17 cellular contexts compared by ENCODE assay signal in genomic region chr2:73059106-73059505, GRCh38. TPM values are rescaled to one million over a fixed set of nuclear protein-coding genes. Genes with fewer than 3 reads are reported as not detected.
A peak's percentile ranks its signal among the peaks of the same experiment; 100 is the strongest.
DNase-seq lines count a peak whose midpoint lies in the region; ATAC-seq, FAIRE-seq and TF ChIP-seq lines count a peak whose summit lies in the region.
"Had no signal": no experiment of that assay in that cellular context is flagged by ENCODE, and none has a peak within 500 bp of the region (broad histone marks: within the 10 kb centered on the region; RNA-seq: fewer than 3 reads in every experiment).

No MANE protein-coding gene starts in this region.

- WGBS in HepG2 (ENCODE audit: low lambda C conversion rate): 94% methylated on average over 6 of the region's 6 CpGs
- 100% methylated on average over 1 to 2 of the region's 6 CpGs for WGBS in gastroesophageal sphincter (ENCODE audit: low coverage in 1 of 2), 2 donors

- FAIRE-seq in HepG2 (lab: Jason Lieb, UNC): no peak
- FAIRE-seq: H54, RCC 7860 had no signal

- peaks cover 7% of the 10 kb centered on the region for H3K27me3 Mint-ChIP-seq in GM23338 (ENCODE audit: insufficient read depth, low read depth, poor library complexity)
- H3K27me3 Mint-ChIP-seq: B cell had no signal

- H3K9me2 ChIP-seq in GM23338 (ENCODE audit: insufficient read depth): no peaks in the 10 kb centered on the region

- TF ChIP-seq POLR2A in HepG2 (IDR thresholded peaks at IDR 0.05; ENCODE audit: insufficient read depth in 1 of 2, low read depth in 2 of 2, low read length in 2 of 2) (no peak), gastroesophageal sphincter (IDR thresholded peaks at IDR 0.05) (no peak)

- TF ChIP-seq EP300 in HepG2 (IDR thresholded peaks at IDR 0.05; ENCODE audit: low read depth in 2 of 2, low read length in 2 of 2) (no peak), HepG2 (CRISPR knock-in tag; IDR thresholded peaks at IDR 0.05; ENCODE audit: borderline replicate concordance) (no peak), gastroesophageal sphincter (IDR thresholded peaks at IDR 0.05) (no peak)

- CTCF ChIA-PET in HepG2 (lab: Yijun Ruan, JAX; ENCODE audit: low intra/inter-chr PET ratio, low total read pairs): no interaction called here

- in situ Hi-C loops in HepG2 (cut with HindIII; ENCODE audit: extremely low pct_ligation_motif_present, low pct_unique_long_range_greater_than_20kb): no loop called here

- H3K27me3 ChIP-seq in GM23338 (ENCODE audit: insufficient read depth) (no peaks in the 10 kb centered on the region), HepG2 (ENCODE audit: control insufficient read depth in 1 of 2, insufficient read depth in 2 of 2, low read length in 2 of 2) (no peaks in the 10 kb centered on the region), gastroesophageal sphincter (no peaks in the 10 kb centered on the region)

- H3K4me3 Mint-ChIP-seq in GM23338: no peak overlapping the region
- H3K4me3 Mint-ChIP-seq: B cell had no signal

- H3F3A ChIP-seq in GM23338 (replicated peaks; ENCODE audit: low read depth): no peaks in the 10 kb centered on the region

- BruUV-seq in HepG2 (replicated peaks; lab: Mats Ljungman, UMichigan): no TSS peak

- peaks cover 40% of the 10 kb centered on the region for H3K36me3 Mint-ChIP-seq in GM23338 (ENCODE audit: low read depth)

- H3K4me1 Mint-ChIP-seq in GM23338: peaks cover 17% of the 10 kb centered on the region

- H2AFZ ChIP-seq in GM23338: no peak overlapping the region
- H2AFZ ChIP-seq in HepG2 (ENCODE audit: low read length): no peak overlapping the region

- no peak for TF ChIP-seq RAD21 in HepG2 (CRISPR knock-in tag; IDR thresholded peaks at IDR 0.05)

- H3K79me2 ChIP-seq in GM23338 (replicated peaks; ENCODE audit: insufficient read depth): peaks cover 55% of the 10 kb centered on the region
- peaks cover 42% of the 10 kb centered on the region for H3K79me2 ChIP-seq in HepG2 (ENCODE audit: insufficient read depth, low read length)

- H3K4me3 ChIP-seq in GM23338: no peak overlapping the region
- H3K4me3 ChIP-seq in coronary artery: no peak overlapping the region
- H3K4me3 ChIP-seq in HepG2 (replicated peaks in 1 of 3; ENCODE audit: insufficient read depth in 1 of 3, low read depth in 2 of 3, low read length in 3 of 3): no peak overlapping the region
- no peak overlapping the region for H3K4me3 ChIP-seq in gastroesophageal sphincter

- ATAC-seq in GM23338 (peak; percentile 33; the same call in 2 of the 3 replicates), HepG2 (no peak), GM18867 (IDR thresholded peaks at IDR 0.05; ENCODE audit: unreplicated experiment) (no peak), gastroesophageal sphincter (no peak)

- peaks cover 14% of the 10 kb centered on the region for H3K9me3 Mint-ChIP-seq in GM23338

- H3K4me2 ChIP-seq in GM23338: no peak overlapping the region
- no peak overlapping the region for H3K4me2 ChIP-seq in HepG2 (ENCODE audit: low read depth, low read length)

- TF ChIP-seq CTCF in GM23338 (conservative IDR thresholded peaks at IDR 0.05; ENCODE audit: low read depth in 2 of 2): no peak
- TF ChIP-seq CTCF in coronary artery (IDR thresholded peaks at IDR 0.05): no peak
- no peak for TF ChIP-seq CTCF in HepG2 (CRISPR knock-in tag; IDR thresholded peaks at IDR 0.05)
- TF ChIP-seq CTCF in gastroesophageal sphincter (IDR thresholded peaks at IDR 0.05): no peak

- H3K27ac Mint-ChIP-seq in GM23338: peak overlapping the region; percentile 50; the same call in 1 of the 2 replicates
- H3K27ac Mint-ChIP-seq: B cell had no signal

- H3K27ac ChIP-seq in GM23338 (ENCODE audit: low read depth) (no peak overlapping the region), coronary artery (no peak overlapping the region), HepG2 (ENCODE audit: extremely low read length, insufficient read depth, low read length) (no peak overlapping the region), gastroesophageal sphincter (no peak overlapping the region)

- no peaks in the 10 kb centered on the region for H3K9me3 ChIP-seq in HepG2 (ENCODE audit: low read length)
- peaks cover 0 to 16% (median 0%) of the 10 kb centered on the region in 3 donors for H3K9me3 ChIP-seq in gastroesophageal sphincter

- peaks cover 13% of the 10 kb centered on the region; the same call in 1 of the 2 replicates for H3K36me3 ChIP-seq in GM23338 (ENCODE audit: insufficient read depth)
- peaks cover 10 to 43% of the 10 kb centered on the region in 2 experiments for H3K36me3 ChIP-seq in HepG2 (replicated peaks in 1 of 2; ENCODE audit: control insufficient read depth in 1 of 2, insufficient read depth in 2 of 2, low read length in 2 of 2)
- peaks cover 2 to 41% of the 10 kb centered on the region in 2 donors for H3K36me3 ChIP-seq in gastroesophageal sphincter

- peaks cover 16% of the 10 kb centered on the region for H4K20me1 ChIP-seq in GM23338 (replicated peaks; ENCODE audit: insufficient read depth)
- H4K20me1 ChIP-seq in HepG2 (ENCODE audit: insufficient read depth, low read length): no peaks in the 10 kb centered on the region

- DNase-seq in GM23338 (ENCODE audit: low spot score) (no peak), coronary artery (ENCODE audit: low spot score) (peak; percentile 36), HepG2 (ENCODE audit: low spot score) (no peak), superior temporal gyrus (ENCODE audit: extremely low spot score) (peak; percentile 64), NCI-H510A treated with DMSO at 0.1 percent for 48 hours (lab: John Stamatoyannopoulos, UW) (no peak)
- DNase-seq: ACHN, IMR-90, NCI-H1417, NCI-H1930, NCI-H2171 treated with DMSO at 0.1 percent for 48 hours, NCI-H510A, SHP77 had no signal

- H3K9ac ChIP-seq in HepG2 (ENCODE audit: insufficient read depth, low read depth, low read length): no peak overlapping the region

- POLR2A ChIA-PET in HepG2 (lab: Yijun Ruan, JAX): interaction anchor here (1.3 kb wide), 1 partner anchor 12 kb away, joined by 3 read pairs; the partner anchor contains the start of gene SFXN5

- peaks cover 9% of the 10 kb centered on the region for H3K4me1 ChIP-seq in GM23338 (ENCODE audit: insufficient read depth)
- H3K4me1 ChIP-seq in HepG2 (ENCODE audit: insufficient read depth, low read length): peaks cover 5% of the 10 kb centered on the region
- peaks cover 0 to 6% (median 0%) of the 10 kb centered on the region in 3 donors for H3K4me1 ChIP-seq in gastroesophageal sphincter

- intact Hi-C loops in HepG2 (cut with micrococcal nuclease; ENCODE audit: unreplicated experiment): no loop called here

RNA-seq across cellular contexts. Expression of gene SFXN5, which starts 12.4 kb away (rescaled TPM):
- total RNA-seq in GM23338 (2014; rRNA removed; shearing (Covaris generic)): 25.8 and 26.3 TPM in 2 replicates
- polyA plus RNA-seq in GM23338 (2016; fragmentation: Nextera tagmentation; extraction: Ambion mirVana): 23.6 and 25.4 TPM in 2 replicates
- 22.2 and 34.9 TPM in 2 replicates for total RNA-seq in HepG2 (2016; rRNA removed; fragmentation: Illumina TruSeq; extraction: Trizol)
- 11.0 and 15.1 TPM in 2 replicates for total RNA-seq in HepG2 (2016; cell fraction: cytosol; rRNA removed; fragmentation: Illumina TruSeq; extraction: Trizol; ENCODE audit: low read depth)
- total RNA-seq in HepG2 (2016; cell fraction: insoluble cytoplasmic fraction; rRNA removed; fragmentation: Illumina TruSeq; extraction: Trizol): 21.1 and 36.4 TPM in 2 replicates
- 13.2 and 15.3 TPM in 2 replicates for total RNA-seq in HepG2 (2016; cell fraction: membrane; rRNA removed; fragmentation: Illumina TruSeq; extraction: Trizol)
- 42.2 and 47.8 TPM in 2 replicates for total RNA-seq in HepG2 (2016; cell fraction: nucleus; rRNA removed; fragmentation: Illumina TruSeq; extraction: Trizol)
- polyA plus RNA-seq in HepG2 (2011; rRNA removed): 37.4 and 42.8 TPM in 2 replicates
- polyA plus RNA-seq in HepG2 (2011; cell fraction: cytosol; rRNA removed): 13.2 and 17.2 TPM in 2 replicates
- 139 and 168 TPM in 2 replicates for polyA plus RNA-seq in HepG2 (2011; cell fraction: nucleus; rRNA removed)
- polyA plus RNA-seq in HepG2 (2012): 18.2 and 24.8 TPM in 2 replicates
- polyA plus RNA-seq in HepG2 (2016; cell fraction: cytosol; fragmentation: Illumina TruSeq; extraction: Trizol; ENCODE audit: low read depth): 6.1 and 6.5 TPM in 2 replicates
- 23.9 and 25.9 TPM in 2 replicates for polyA plus RNA-seq in HepG2 (2016; cell fraction: insoluble cytoplasmic fraction; fragmentation: Illumina TruSeq; extraction: Trizol; ENCODE audit: low read depth)
- 8.0 and 9.0 TPM in 2 replicates for polyA plus RNA-seq in HepG2 (2016; cell fraction: membrane; fragmentation: Illumina TruSeq; extraction: Trizol; ENCODE audit: low read depth)
- polyA plus RNA-seq in HepG2 (2016; cell fraction: nucleus; fragmentation: Illumina TruSeq; extraction: Trizol; ENCODE audit: insufficient read depth, low read depth): 68.3 and 69.6 TPM in 2 replicates
- 36.5 and 73.0 TPM in 2 replicates for polyA minus RNA-seq in HepG2 (2011; rRNA and poly(A)+ RNA removed; ENCODE audit: low replicate concordance)
- 12.6 and 13.0 TPM in 2 replicates for polyA minus RNA-seq in HepG2 (2011; cell fraction: cytosol; rRNA and poly(A)+ RNA removed)
- polyA minus RNA-seq in HepG2 (2011; cell fraction: nucleus; rRNA and poly(A)+ RNA removed): 49.6 and 54.8 TPM in 2 replicates
- 10 to 100 TPM in 1 of 4 donors, 1 to 10 TPM in 3; 5.7 to 11.8 (median 6.7) TPM for total RNA-seq in gastroesophageal sphincter

RNA-seq across cellular contexts. Expression of gene RAB11FIP5, which starts 53.6 kb away (rescaled TPM):
- 15.7 and 16.6 TPM in 2 replicates for total RNA-seq in GM23338 (2014; rRNA removed; shearing (Covaris generic))
- polyA plus RNA-seq in GM23338 (2016; fragmentation: Nextera tagmentation; extraction: Ambion mirVana) (4.3 and 4.4 TPM in 2 replicates), HepG2 (2011; rRNA removed) (21.9 and 22.9 TPM in 2 replicates)
- total RNA-seq in HepG2 (2016; rRNA removed; fragmentation: Illumina TruSeq; extraction: Trizol) (8.7 and 9.4 TPM in 2 replicates), gastroesophageal sphincter (10 to 100 TPM; 25.4 to 49.5 (median 29.4) TPM)
- total RNA-seq in HepG2 (2016; cell fraction: cytosol; rRNA removed; fragmentation: Illumina TruSeq; extraction: Trizol; ENCODE audit: low read depth): 3.7 and 4.2 TPM in 2 replicates
- total RNA-seq in HepG2 (2016; cell fraction: insoluble cytoplasmic fraction; rRNA removed; fragmentation: Illumina TruSeq; extraction: Trizol): 8.6 and 9.1 TPM in 2 replicates
- total RNA-seq in HepG2 (2016; cell fraction: membrane; rRNA removed; fragmentation: Illumina TruSeq; extraction: Trizol): 10.0 and 13.0 TPM in 2 replicates
- 6.7 and 7.5 TPM in 2 replicates for total RNA-seq in HepG2 (2016; cell fraction: nucleus; rRNA removed; fragmentation: Illumina TruSeq; extraction: Trizol)
- polyA plus RNA-seq in HepG2 (2011; cell fraction: cytosol; rRNA removed): 17.5 and 19.5 TPM in 2 replicates
- polyA plus RNA-seq in HepG2 (2011; cell fraction: nucleus; rRNA removed): 19.6 and 23.6 TPM in 2 replicates
- polyA plus RNA-seq in HepG2 (2012): 25.5 and 27.1 TPM in 2 replicates
- polyA plus RNA-seq in HepG2 (2016; cell fraction: cytosol; fragmentation: Illumina TruSeq; extraction: Trizol; ENCODE audit: low read depth): 2.1 TPM in 2 replicates
- polyA plus RNA-seq in HepG2 (2016; cell fraction: insoluble cytoplasmic fraction; fragmentation: Illumina TruSeq; extraction: Trizol; ENCODE audit: low read depth): 8.6 and 12.8 TPM in 2 replicates
- polyA plus RNA-seq in HepG2 (2016; cell fraction: membrane; fragmentation: Illumina TruSeq; extraction: Trizol; ENCODE audit: low read depth): 5.8 and 6.9 TPM in 2 replicates
- polyA plus RNA-seq in HepG2 (2016; cell fraction: nucleus; fragmentation: Illumina TruSeq; extraction: Trizol; ENCODE audit: insufficient read depth, low read depth): 10.7 and 10.8 TPM in 2 replicates
- polyA minus RNA-seq in HepG2 (2011; rRNA and poly(A)+ RNA removed; ENCODE audit: low replicate concordance): 29.9 and 45.2 TPM in 2 replicates
- polyA minus RNA-seq in HepG2 (2011; cell fraction: cytosol; rRNA and poly(A)+ RNA removed): 12.6 and 13.2 TPM in 2 replicates
- polyA minus RNA-seq in HepG2 (2011; cell fraction: nucleus; rRNA and poly(A)+ RNA removed): 14.7 and 18.7 TPM in 2 replicates

Comparison
In these comparisons a context has a peak if more than half of its experiments do, and no peak if none do; other contexts are left out.
1. DNase-seq: peak in coronary artery (single experiment) and superior temporal gyrus (single experiment); none in GM23338 (single experiment), HepG2 (single experiment) and NCI-H510A treated with DMSO at 0.1 percent for 48 hours (single experiment).